Comparison of ENCODE assay signal across 16 cellular contexts in genomic region chr10:12364559-12364958, GRCh38. TPM values are rescaled to one million over a fixed set of nuclear protein-coding genes. Genes with fewer than 3 reads are reported as not detected.
DNase-seq lines count a peak whose midpoint lies in the region; ATAC-seq and TF ChIP-seq lines count a peak whose summit lies in the region.
"Had no signal": no experiment of that assay in that cellular context is flagged by ENCODE, and none has a peak within 500 bp of the region (broad histone marks: within the 10 kb centered on the region; RNA-seq: fewer than 3 reads in every experiment).

No MANE protein-coding gene starts in this region.

- no peaks in the 10 kb centered on the region for H3K9me3 Mint-ChIP-seq in activated naive CD4-positive, alpha-beta T cell treated with anti-CD3 and anti-CD28 coated beads, Interleukin-2, amount 10 ng/mL, durations not matched to agents 7 days and 5 days
- no peaks in the 10 kb centered on the region for H3K9me3 Mint-ChIP-seq in activated naive CD4-positive, alpha-beta T cell treated with anti-CD3 and anti-CD28 coated beads for 36 hours
- H3K9me3 Mint-ChIP-seq in activated B cell treated with CpG ODN at 0.5 μM for 24 hours (no peaks in the 10 kb centered on the region), naive B cell (peaks cover 0 to 1% (median 0%) of the 10 kb centered on the region in 7 donors), CD14-positive monocyte (peaks cover 0 to 12% (median 5%) of the 10 kb centered on the region in 7 donors)
- H3K9me3 Mint-ChIP-seq in stimulated activated naive CD8-positive, alpha-beta T cell treated with anti-CD3 and anti-CD28 coated beads, Interleukin-15, amount 100 ng/mL, for 72 hours: no peaks in the 10 kb centered on the region
- H3K9me3 Mint-ChIP-seq: CD8-positive, alpha-beta T cell; HFFc6 had no signal

- no peaks in the 10 kb centered on the region for H3K27me3 Mint-ChIP-seq in activated naive CD4-positive, alpha-beta T cell treated with anti-CD3 and anti-CD28 coated beads, Interleukin-2, amount 10 ng/mL, durations not matched to agents 7 days and 5 days
- H3K27me3 Mint-ChIP-seq in activated naive CD4-positive, alpha-beta T cell treated with anti-CD3 and anti-CD28 coated beads for 36 hours (ENCODE audit: low read depth): no peaks in the 10 kb centered on the region
- H3K27me3 Mint-ChIP-seq in activated B cell treated with CpG ODN at 0.5 μM for 24 hours: no peaks in the 10 kb centered on the region
- no peaks in the 10 kb centered on the region for H3K27me3 Mint-ChIP-seq in naive B cell
- peaks cover 0 to 3% (median 0%) of the 10 kb centered on the region in 3 donors for H3K27me3 Mint-ChIP-seq in CD14-positive monocyte (ENCODE audit: low read depth in 3 of 3)
- no peaks in the 10 kb centered on the region for H3K27me3 Mint-ChIP-seq in stimulated activated naive CD8-positive, alpha-beta T cell treated with anti-CD3 and anti-CD28 coated beads, Interleukin-15, amount 100 ng/mL, for 72 hours

- ATAC-seq in activated B cell treated with CpG ODN at 0.5 μM for 24 hours (ENCODE audit: low read depth) (no peak), naive B cell (ENCODE audit: low read depth in 2 of 2) (no peak)
- ATAC-seq in stimulated activated naive CD8-positive, alpha-beta T cell treated with anti-CD3 and anti-CD28 coated beads, Interleukin-15, amount 100 ng/mL, for 72 hours: no peak
- ATAC-seq: A549; CD8-positive, alpha-beta T cell had no signal

- no peak for TF ChIP-seq CTCF in activated B cell treated with CpG ODN at 0.5 μM for 24 hours (IDR thresholded peaks at IDR 0.05)
- TF ChIP-seq CTCF in CD14-positive monocyte (IDR thresholded peaks at IDR 0.05): no peak

- no peak overlapping the region for H3K4me3 Mint-ChIP-seq in activated naive CD4-positive, alpha-beta T cell treated with anti-CD3 and anti-CD28 coated beads, Interleukin-2, amount 10 ng/mL, durations not matched to agents 7 days and 5 days
- H3K4me3 Mint-ChIP-seq in activated naive CD4-positive, alpha-beta T cell treated with anti-CD3 and anti-CD28 coated beads for 36 hours: no peak overlapping the region
- H3K4me3 Mint-ChIP-seq in activated B cell treated with CpG ODN at 0.5 μM for 24 hours (no peak overlapping the region), naive B cell (peak overlapping the region in 4 of 8 donors; percentile 9 to 53 (median 22)), CD14-positive monocyte (no peak overlapping the region)
- no peak overlapping the region for H3K4me3 Mint-ChIP-seq in stimulated activated naive CD8-positive, alpha-beta T cell treated with anti-CD3 and anti-CD28 coated beads, Interleukin-15, amount 100 ng/mL, for 72 hours
- H3K4me3 Mint-ChIP-seq: CD8-positive, alpha-beta T cell; HFFc6 had no signal

- DNase-seq in activated naive CD4-positive, alpha-beta T cell treated with anti-CD3 and anti-CD28 coated beads, Interleukin-2, amount 10 ng/mL, durations not matched to agents 7 days and 5 days: no peak
- DNase-seq in activated naive CD4-positive, alpha-beta T cell treated with anti-CD3 and anti-CD28 coated beads for 36 hours: no peak
- no peak for DNase-seq in activated B cell treated with CpG ODN at 0.5 μM for 24 hours
- DNase-seq in naive B cell: no peak
- no peak for DNase-seq in occipital lobe (lab: John Stamatoyannopoulos, UW)
- no peak for DNase-seq in CD14-positive monocyte (ENCODE audit: low spot score)
- DNase-seq in stimulated activated naive CD8-positive, alpha-beta T cell treated with anti-CD3 and anti-CD28 coated beads, Interleukin-15, amount 100 ng/mL, for 72 hours: no peak
- DNase-seq: AML-193; Calu3; CD8-positive, alpha-beta T cell; GF-D8; GM23248; HCEC 1CT; HFFc6; IMR-90 had no signal

- POLR2A ChIA-PET in activated B cell treated with CpG ODN at 0.5 μM for 24 hours (lab: Charles Lee): interaction anchor here (0.6 to 0.7 kb wide), 2 partner anchors 11 to 25 kb away, joined by 3 to 11 read pairs; no protein-coding TSS in a partner anchor

- intact Hi-C loops in activated naive CD4-positive, alpha-beta T cell treated with anti-CD3 and anti-CD28 coated beads for 36 hours (cut with micrococcal nuclease): no loop called here
- intact Hi-C loops in activated B cell treated with CpG ODN at 0.5 μM for 24 hours (cut with micrococcal nuclease): no loop called here
- intact Hi-C loops in CD14-positive monocyte (cut with micrococcal nuclease): no loop called here

- peak overlapping the region; percentile 83 for H3K27ac Mint-ChIP-seq in activated naive CD4-positive, alpha-beta T cell treated with anti-CD3 and anti-CD28 coated beads, Interleukin-2, amount 10 ng/mL, durations not matched to agents 7 days and 5 days
- no peak overlapping the region for H3K27ac Mint-ChIP-seq in activated naive CD4-positive, alpha-beta T cell treated with anti-CD3 and anti-CD28 coated beads for 36 hours
- H3K27ac Mint-ChIP-seq in activated B cell treated with CpG ODN at 0.5 μM for 24 hours (peak overlapping the region; percentile 35), naive B cell (peak overlapping the region in 4 of 6 donors; percentile 28 to 87 (median 66)), CD14-positive monocyte (peak overlapping the region in 1 of 7 donors; percentile 62)
- H3K27ac Mint-ChIP-seq in stimulated activated naive CD8-positive, alpha-beta T cell treated with anti-CD3 and anti-CD28 coated beads, Interleukin-15, amount 100 ng/mL, for 72 hours: no peak overlapping the region
- H3K27ac Mint-ChIP-seq: CD8-positive, alpha-beta T cell; HFFc6 had no signal

- CTCF ChIA-PET in activated naive CD4-positive, alpha-beta T cell treated with anti-CD3 and anti-CD28 coated beads, Interleukin-2, amount 10 ng/mL, durations not matched to agents 7 days and 5 days (lab: Charles Lee): no interaction called here
- CTCF ChIA-PET in activated naive CD4-positive, alpha-beta T cell treated with anti-CD3 and anti-CD28 coated beads for 36 hours (lab: Charles Lee): interaction anchor here (0.8 to 1.1 kb wide), 3 partner anchors 19 to 347 kb away, joined by 3 to 8 read pairs (median 6); no protein-coding TSS in a partner anchor
- CTCF ChIA-PET in activated B cell treated with CpG ODN at 0.5 μM for 24 hours (lab: Charles Lee): interaction anchor here (0.8 kb wide), 1 partner anchor 11 kb away, joined by 3 read pairs; no protein-coding TSS in a partner anchor

- peaks cover 24% of the 10 kb centered on the region for H3K4me1 Mint-ChIP-seq in activated naive CD4-positive, alpha-beta T cell treated with anti-CD3 and anti-CD28 coated beads, Interleukin-2, amount 10 ng/mL, durations not matched to agents 7 days and 5 days
- H3K4me1 Mint-ChIP-seq in activated naive CD4-positive, alpha-beta T cell treated with anti-CD3 and anti-CD28 coated beads for 36 hours (ENCODE audit: low read depth): peaks cover 49% of the 10 kb centered on the region
- H3K4me1 Mint-ChIP-seq in activated B cell treated with CpG ODN at 0.5 μM for 24 hours: peaks cover 71% of the 10 kb centered on the region
- H3K4me1 Mint-ChIP-seq in naive B cell: peaks cover 45 to 85% (median 74%) of the 10 kb centered on the region in 3 donors
- H3K4me1 Mint-ChIP-seq in CD14-positive monocyte: peaks cover 14% of the 10 kb centered on the region
- peaks cover 55% of the 10 kb centered on the region for H3K4me1 Mint-ChIP-seq in stimulated activated naive CD8-positive, alpha-beta T cell treated with anti-CD3 and anti-CD28 coated beads, Interleukin-15, amount 100 ng/mL, for 72 hours

- peaks cover 1% of the 10 kb centered on the region for H3K36me3 Mint-ChIP-seq in activated naive CD4-positive, alpha-beta T cell treated with anti-CD3 and anti-CD28 coated beads, Interleukin-2, amount 10 ng/mL, durations not matched to agents 7 days and 5 days
- peaks cover 2% of the 10 kb centered on the region for H3K36me3 Mint-ChIP-seq in activated naive CD4-positive, alpha-beta T cell treated with anti-CD3 and anti-CD28 coated beads for 36 hours (ENCODE audit: low read depth)
- H3K36me3 Mint-ChIP-seq in activated B cell treated with CpG ODN at 0.5 μM for 24 hours (ENCODE audit: low read depth) (peaks cover 19% of the 10 kb centered on the region), naive B cell (peaks cover 12 to 15% of the 10 kb centered on the region in 2 donors), CD14-positive monocyte (peaks cover 0 to 4% of the 10 kb centered on the region in 2 donors)
- H3K36me3 Mint-ChIP-seq: CD8-positive, alpha-beta T cell had no signal

RNA-seq across cellular contexts. Expression of gene CAMK1D, which starts 15.2 kb away (rescaled TPM):
- 10 to 100 TPM in 1 of 2 experiments, 1 to 10 TPM in 1; 9.5 to 11.3 TPM for total RNA-seq in activated naive CD4-positive, alpha-beta T cell treated with anti-CD3 and anti-CD28 coated beads for 36 hours
- 51.7 and 58.8 TPM in 2 replicates for total RNA-seq in activated B cell treated with CpG ODN at 0.5 μM for 24 hours
- 10 to 100 TPM; 12.2 to 54.1 (median 35.6) TPM for polyA plus RNA-seq in naive B cell (ENCODE audit: low read depth in 6 of 6)
- total RNA-seq in occipital lobe: 18.9 TPM
- 1 to 10 TPM; 6.7 to 7.1 TPM for polyA plus RNA-seq in CD14-positive monocyte

Comparison
In these comparisons a context has a peak if more than half of its experiments do, and no peak if none do; other contexts are left out.
1. H3K27ac Mint-ChIP-seq: peak in activated naive CD4-positive, alpha-beta T cell treated with anti-CD3 and anti-CD28 coated beads, Interleukin-2, amount 10 ng/mL, durations not matched to agents 7 days and 5 days (single experiment), activated B cell treated with CpG ODN at 0.5 μM for 24 hours (single experiment) and naive B cell (4 of 6); none in activated naive CD4-positive, alpha-beta T cell treated with anti-CD3 and anti-CD28 coated beads for 36 hours (single experiment) and stimulated activated naive CD8-positive, alpha-beta T cell treated with anti-CD3 and anti-CD28 coated beads, Interleukin-15, amount 100 ng/mL, for 72 hours (0 of 2).